ENCODE assay signal across 15 cellular contexts in genomic region chr13:43495732-43496131, GRCh38.
DNase-seq lines count a peak whose midpoint lies in the region.
"Had no signal": no experiment of that assay in that cellular context is flagged by ENCODE, and none has a peak within 500 bp of the region (broad histone marks: within the 10 kb centered on the region; RNA-seq: fewer than 3 reads in every experiment).

No MANE protein-coding gene starts in this region.

- peak; percentile 2 for DNase-seq in DMS53 (lab: John Stamatoyannopoulos, UW)
- DNase-seq in DMS53 treated with DMSO at 0.1 percent for 48 hours (lab: John Stamatoyannopoulos, UW; ENCODE audit: unreplicated experiment) = no peak
- DNase-seq in H4 (ENCODE audit: low spot score) = peak; percentile 39
- DNase-seq in amniotic epithelial cell (ENCODE audit: low read depth) = peak; percentile 37
- no peak for DNase-seq in KG1 (lab: John Stamatoyannopoulos, UW)
- DNase-seq in NCI-H2227 (lab: John Stamatoyannopoulos, UW; ENCODE audit: unreplicated experiment) = no peak
- no peak for DNase-seq in OCI-M2 (lab: John Stamatoyannopoulos, UW; ENCODE audit: unreplicated experiment)
- DNase-seq: 8988T; Calu3; CD8-positive, alpha-beta T cell; DMS153; DND-41; EL; GOT3; H9 had no signal

Comparison
In these comparisons a context has a peak if more than half of its experiments do, and no peak if none do; other contexts are left out.
1. DNase-seq: peak in DMS53 (single experiment), H4 (single experiment) and amniotic epithelial cell (single experiment); none in DMS53 treated with DMSO at 0.1 percent for 48 hours (single experiment), KG1 (single experiment), NCI-H2227 (single experiment) and OCI-M2 (single experiment).